In genomic region chr4:108171541-108172230, GRCh38 we compare ENCODE assay signal across 8 cellular contexts. TPM values are rescaled to one million over a fixed set of nuclear protein-coding genes. Genes with fewer than 3 reads are reported as not detected.
DNase-seq lines count a peak whose midpoint lies in the region; ATAC-seq and TF ChIP-seq lines count a peak whose summit lies in the region.

No MANE protein-coding gene starts in this region.

- peak overlapping the region; percentile 99 for H3K27ac ChIP-seq in KOPT-K1 (ENCODE audit: low read depth, low read length, poor library complexity, severe bottlenecking)
- no peak overlapping the region for H3K27ac ChIP-seq in iPS-20b (ENCODE audit: low read length)
- peak overlapping the region in 1 of 4 donors; percentile 32 for H3K27ac ChIP-seq in transverse colon

- H3K4me1 ChIP-seq in iPS-20b (ENCODE audit: insufficient read depth, low read length) (peaks cover 19% of the 10 kb centered on the region; the same call in 1 of the 2 replicates), transverse colon (peaks cover 3 to 52% (median 40%) of the 10 kb centered on the region in 4 donors)

- intact Hi-C loops in transverse colon (cut with DNase I; ENCODE audit: low total_unique reads) = loop anchor here (5.0 kb wide), 1 partner anchor 1284 kb away; no protein-coding TSS in a partner anchor

- H3K36me3 ChIP-seq in KOPT-K1 (ENCODE audit: insufficient read depth, low read length) = peaks cover 12% of the 10 kb centered on the region
- no peaks in the 10 kb centered on the region for H3K36me3 ChIP-seq in iPS-20b (ENCODE audit: insufficient read depth, low read depth, low read length)
- H3K36me3 ChIP-seq in transverse colon = no peaks in the 10 kb centered on the region

- no peak for ATAC-seq in HG03354 (IDR thresholded peaks at IDR 0.05; ENCODE audit: poor library complexity, severe bottlenecking, unreplicated experiment)
- ATAC-seq in GM21825 (IDR thresholded peaks at IDR 0.05; ENCODE audit: unreplicated experiment) = no peak
- ATAC-seq in GM21515 (IDR thresholded peaks at IDR 0.05; ENCODE audit: unreplicated experiment) = no peak

- in situ Hi-C loops in transverse colon (cut with MboI; ENCODE audit: low pct_ligation_motif_present in 1 of 4, low pct_unique_long_range_greater_than_20kb in 1 of 4, low sequenced_read_pairs in 3 of 4) = no loop called here

- no peak for TF ChIP-seq CTCF in transverse colon (IDR thresholded peaks at IDR 0.05)

- TF ChIP-seq POLR2A in transverse colon (IDR thresholded peaks at IDR 0.05) = no peak

- peak overlapping the region; percentile 57 for H3K4me3 ChIP-seq in iPS-20b (ENCODE audit: low read length)
- peak overlapping the region in 1 of 4 donors; percentile 63 for H3K4me3 ChIP-seq in transverse colon

- H3K27me3 ChIP-seq in iPS-20b (ENCODE audit: insufficient read depth, low read length) (peaks cover 99% of the 10 kb centered on the region), transverse colon (peaks cover 85% of the 10 kb centered on the region)

- WGBS in transverse colon (ENCODE audit: low coverage in 1 of 2), 2 donors = 14 to 17% methylated on average over 3 to 42 of the region's 42 CpGs

- peak overlapping the region; percentile 25; the same call in 1 of the 2 replicates for H3K9ac ChIP-seq in iPS-20b (ENCODE audit: low read depth, low read length)

- H3K9me3 ChIP-seq in KOPT-K1 (ENCODE audit: insufficient read depth, low read length, poor library complexity, severe bottlenecking) (no peaks in the 10 kb centered on the region), iPS-20b (ENCODE audit: insufficient read depth, low read depth, low read length) (no peaks in the 10 kb centered on the region), transverse colon (no peaks in the 10 kb centered on the region)

- TF ChIP-seq EP300 in transverse colon (IDR thresholded peaks at IDR 0.05; ENCODE audit: low read depth) = no peak

- DNase-seq in activated T-cell treated with anti-CD3 and anti-CD28 coated beads, Interleukin-2, amount 50 U/mL, for 1 hour = peak; percentile 63
- DNase-seq in stimulated activated CD8-positive, alpha-beta memory T cell treated with anti-CD3 and anti-CD28 coated beads, Interleukin-7, amount 100 ng/mL, for 4 hours (ENCODE audit: low read depth in 2 of 2) = peak; percentile 56 to 57
- no peak for DNase-seq in transverse colon

RNA-seq across cellular contexts. Expression of gene LEF1, which starts 3.0 kb away (rescaled TPM):
- 10 to 100 TPM in 1 of 4 donors, 1 to 10 TPM in 3; 1.4 to 29.2 (median 8.7) TPM for total RNA-seq in transverse colon
